ENCODE assay signal across 21 cellular contexts in genomic region chr7:80783177-80783687, GRCh38.
DNase-seq lines count a peak whose midpoint lies in the region; ATAC-seq and TF ChIP-seq lines count a peak whose summit lies in the region.
"Had no signal": no experiment of that assay in that cellular context is flagged by ENCODE, and none has a peak within 500 bp of the region (broad histone marks: within the 10 kb centered on the region; RNA-seq: fewer than 3 reads in every experiment).

No MANE protein-coding gene starts in this region.

- H3K79me2 ChIP-seq in hepatocyte = no peaks in the 10 kb centered on the region

- H4K20me1 ChIP-seq in hepatocyte (ENCODE audit: insufficient read depth, poor library complexity, severe bottlenecking) = no peaks in the 10 kb centered on the region
- H4K20me1 ChIP-seq: BLaER1 treated with 17β-estradiol and CSF1 and Interleukin-3, amounts not matched to agents 10 nM and 100 nM had no signal

- no peak overlapping the region for H3K4me2 ChIP-seq in hepatocyte
- H3K4me2 ChIP-seq: BLaER1 treated with 17β-estradiol and CSF1 and Interleukin-3, amounts not matched to agents 10 nM and 100 nM had no signal

- H3K4me3 ChIP-seq in right cardiac atrium (ENCODE audit: low read length) (no peak overlapping the region), heart right ventricle (peak overlapping the region in 1 of 10 donors; percentile 16), rectal smooth muscle tissue (ENCODE audit: low read length) (no peak overlapping the region), hepatocyte (no peak overlapping the region)
- H3K4me3 ChIP-seq: adrenal gland; BLaER1 treated with 17β-estradiol and CSF1 and Interleukin-3, amounts not matched to agents 10 nM and 100 nM; Peyer's patch had no signal

- no peak overlapping the region for H3K27ac ChIP-seq in right cardiac atrium (ENCODE audit: low read length)
- peak overlapping the region in 7 of 10 donors; percentile 19 to 67 (median 45) for H3K27ac ChIP-seq in heart right ventricle
- H3K27ac ChIP-seq in rectal smooth muscle tissue (ENCODE audit: low read depth, low read length) = peak overlapping the region; percentile 56
- no peak overlapping the region for H3K27ac ChIP-seq in hepatocyte
- H3K27ac ChIP-seq: adrenal gland; BLaER1 treated with 17β-estradiol and CSF1 and Interleukin-3, amounts not matched to agents 10 nM and 100 nM had no signal

- 40% methylated on average over 6 of the region's 6 CpGs for WGBS in right cardiac atrium
- 35 to 44% methylated on average over 6 of the region's 6 CpGs for WGBS in heart right ventricle, 2 donors
- WGBS in hepatocyte (ENCODE audit: low lambda C conversion rate, missing lambda C conversion rate) = 87% methylated on average over 6 of the region's 6 CpGs

- H3K9me2 ChIP-seq in hepatocyte (replicated peaks; ENCODE audit: insufficient read depth) = no peaks in the 10 kb centered on the region

- H3K27me3 ChIP-seq in right cardiac atrium (ENCODE audit: control insufficient read depth, insufficient read depth) (no peaks in the 10 kb centered on the region), heart right ventricle (no peaks in the 10 kb centered on the region), rectal smooth muscle tissue (ENCODE audit: control insufficient read depth, insufficient read depth, low read length) (no peaks in the 10 kb centered on the region), hepatocyte (no peaks in the 10 kb centered on the region)
- H3K27me3 ChIP-seq: adrenal gland; BLaER1 treated with 17β-estradiol and CSF1 and Interleukin-3, amounts not matched to agents 10 nM and 100 nM; Peyer's patch had no signal

- peaks cover 2% of the 10 kb centered on the region for H3K4me1 ChIP-seq in right cardiac atrium (ENCODE audit: control insufficient read depth, insufficient read depth, low read length)
- peaks cover 4 to 36% (median 25%) of the 10 kb centered on the region in 9 donors for H3K4me1 ChIP-seq in heart right ventricle
- H3K4me1 ChIP-seq in rectal smooth muscle tissue (ENCODE audit: control insufficient read depth, insufficient read depth, low read length) = peaks cover 34% of the 10 kb centered on the region
- H3K4me1 ChIP-seq in hepatocyte (ENCODE audit: insufficient read depth) = peaks cover 27% of the 10 kb centered on the region
- H3K4me1 ChIP-seq: Peyer's patch had no signal

- no peak overlapping the region for H2AFZ ChIP-seq in hepatocyte

- H3K9ac ChIP-seq in rectal smooth muscle tissue (ENCODE audit: low read length) = no peak overlapping the region
- H3K9ac ChIP-seq: BLaER1 treated with 17β-estradiol and CSF1 and Interleukin-3, amounts not matched to agents 10 nM and 100 nM had no signal

- H3K9me3 ChIP-seq in right cardiac atrium (ENCODE audit: control insufficient read depth, low read length) = no peaks in the 10 kb centered on the region
- H3K9me3 ChIP-seq in heart right ventricle = no peaks in the 10 kb centered on the region
- H3K9me3 ChIP-seq in hepatocyte (ENCODE audit: low read depth) = no peaks in the 10 kb centered on the region
- H3K9me3 ChIP-seq: adrenal gland; BLaER1 treated with 17β-estradiol and CSF1 and Interleukin-3, amounts not matched to agents 10 nM and 100 nM; Peyer's patch had no signal

- DNase-seq in Right ventricle myocardium superior (no peak), right cardiac atrium (no peak), heart right ventricle (no peak), DMS153 (lab: John Stamatoyannopoulos, UW) (no peak), hepatocyte (ENCODE audit: low spot score) (no peak), EL (no peak)
- DNase-seq: activated CD4-positive, alpha-beta T cell treated with anti-CD3 and anti-CD28 coated beads for 4 hours; activated CD8-positive, alpha-beta memory T cell treated with anti-CD3 and anti-CD28 coated beads, Interleukin-2, amount 10 ng/mL, durations not matched to agents 7 days and 5 days; adrenal gland; hypothalamus; Kasumi-1; NCI-H1105; NCI-H2171; NCI-H774; occipital lobe; Peyer's patch; small intestine; stimulated activated CD4-positive, alpha-beta T cell treated with anti-CD3 and anti-CD28 coated beads, Interleukin-4, amount 100 ng/mL, for 24 hours had no signal

- intact Hi-C loops in Right ventricle myocardium superior (cut with DNase I) = no loop called here
- intact Hi-C loops in right cardiac atrium (cut with DNase I) = no loop called here
- intact Hi-C loops in heart right ventricle (cut with DNase I) = loop anchor here in 4 of 10 donors (10.0 kb wide), 1 partner anchor 132 kb away; the partner anchor contains the start of gene SEMA3C (in 4 of the 4)

- H3K36me3 ChIP-seq in heart right ventricle (no peaks in the 10 kb centered on the region), rectal smooth muscle tissue (ENCODE audit: control insufficient read depth, insufficient read depth, low read length) (no peaks in the 10 kb centered on the region), hepatocyte (replicated peaks; ENCODE audit: insufficient read depth, low read depth) (peaks cover 3% of the 10 kb centered on the region)
- H3K36me3 ChIP-seq: adrenal gland; BLaER1 treated with 17β-estradiol and CSF1 and Interleukin-3, amounts not matched to agents 10 nM and 100 nM; Peyer's patch had no signal

- ATAC-seq in Right ventricle myocardium superior (ENCODE audit: poor library complexity) = peak; percentile 24
- no peak for ATAC-seq in right cardiac atrium
- peak in 1 of 8 donors; percentile 19 for ATAC-seq in heart right ventricle
- ATAC-seq in GM21619 (IDR thresholded peaks at IDR 0.05; ENCODE audit: unreplicated experiment) = no peak
- ATAC-seq: activated CD8-positive, alpha-beta memory T cell treated with anti-CD3 and anti-CD28 coated beads, Interleukin-2, amount 10 ng/mL, durations not matched to agents 7 days and 5 days had no signal

- TF ChIP-seq CTCF in heart right ventricle (IDR thresholded peaks at IDR 0.05) (no peak), hepatocyte (IDR thresholded peaks at IDR 0.05; ENCODE audit: poor library complexity) (no peak)

Comparison
In these comparisons a context has a peak if more than half of its experiments do, and no peak if none do; other contexts are left out.
1. H3K27ac ChIP-seq: peak in heart right ventricle (7 of 10) and rectal smooth muscle tissue (single experiment); none in right cardiac atrium (single experiment) and hepatocyte (single experiment).